23 cellular contexts compared by ENCODE assay signal in genomic region chr1:18225236-18225904, GRCh38.
"Had no signal": no experiment of that assay in that cellular context is flagged by ENCODE, and none has a peak within 500 bp of the region (broad histone marks: within the 10 kb centered on the region; RNA-seq: fewer than 3 reads in every experiment).

No MANE protein-coding gene starts in this region.

- DNase-seq: activated CD4-positive, alpha-beta T cell treated with anti-CD3 and anti-CD28 coated beads, Interleukin-2, amount 50 U/mL, for 4 hours; activated CD8-positive, alpha-beta memory T cell treated with anti-CD3 and anti-CD28 coated beads for 24 hours; activated CD8-positive, alpha-beta memory T cell treated with anti-CD3 and anti-CD28 coated beads, Interleukin-2, amount 50 U/mL, for 48 hours; activated naive CD4-positive, alpha-beta T cell treated with Interleukin-2 at 50 U/mL for 16 hours; activated naive CD8-positive, alpha-beta T cell treated with anti-CD3 and anti-CD28 coated beads for 36 hours; activated T-cell treated with anti-CD3 and anti-CD28 coated beads, Interleukin-2, amount 50 U/mL, for 4 hours; colonic mucosa; effector memory CD8-positive, alpha-beta T cell; foreskin melanocyte; immature natural killer cell; kidney glomerular epithelial cell; left lung; naive B cell; sigmoid colon; stimulated activated CD4-positive, alpha-beta T cell treated with anti-CD3 and anti-CD28 coated beads, Interleukin-15, amount 100 ng/mL, for 24 hours; stimulated activated CD4-positive, alpha-beta T cell treated with anti-CD3 and anti-CD28 coated beads, Interleukin-2, amount 100 ng/mL, for 48 hours; stimulated activated CD8-positive, alpha-beta memory T cell treated with anti-CD3 and anti-CD28 coated beads, Interleukin-4, amount 100 ng/mL, for 48 hours; stimulated activated naive B cell treated with anti-CD40 and anti-IgM and Interleukin-4, amounts not matched to agents 10 μg/mL and 1 μg/mL and 100 μg/mL, for 72 hours; transverse colon had no signal

- H3K9me3 Mint-ChIP-seq: activated naive CD8-positive, alpha-beta T cell treated with anti-CD3 and anti-CD28 coated beads for 36 hours; activated T-helper 2 cell treated with anti-CD3 and anti-CD28 coated beads, Interferon-gamma antibody, Interleukin-2, Interleukin-4, amounts not matched to agents 10 μg/mL and 5 μg/mL and 100 μg/mL, durations not matched to agents 14 hours and 24 hours and 36 hours; effector memory CD8-positive, alpha-beta T cell; WTC11 had no signal

- ATAC-seq: activated T-cell treated with anti-CD3 and anti-CD28 coated beads, Interleukin-2, amount 50 U/mL, for 4 hours; effector memory CD8-positive, alpha-beta T cell; esophagus mucosa; left lung; stimulated activated naive B cell treated with anti-CD40 and anti-IgM and Interleukin-4, amounts not matched to agents 10 μg/mL and 1 μg/mL and 100 μg/mL, for 72 hours; WTC11 had no signal

- H3K27ac Mint-ChIP-seq: activated naive CD8-positive, alpha-beta T cell treated with anti-CD3 and anti-CD28 coated beads for 36 hours; activated T-helper 2 cell treated with anti-CD3 and anti-CD28 coated beads, Interferon-gamma antibody, Interleukin-2, Interleukin-4, amounts not matched to agents 10 μg/mL and 5 μg/mL and 100 μg/mL, durations not matched to agents 14 hours and 24 hours and 36 hours; effector memory CD8-positive, alpha-beta T cell; immature natural killer cell; neural progenitor cell; stimulated activated naive B cell treated with anti-CD40 and anti-IgM and Interleukin-4, amounts not matched to agents 10 μg/mL and 1 μg/mL and 100 μg/mL, for 72 hours; WTC11 had no signal

- H3K36me3 Mint-ChIP-seq: activated naive CD8-positive, alpha-beta T cell treated with anti-CD3 and anti-CD28 coated beads for 36 hours; immature natural killer cell; naive B cell; neural progenitor cell; stimulated activated naive B cell treated with anti-CD40 and anti-IgM and Interleukin-4, amounts not matched to agents 10 μg/mL and 1 μg/mL and 100 μg/mL, for 72 hours had no signal

- H3K4me3 Mint-ChIP-seq: activated naive CD8-positive, alpha-beta T cell treated with anti-CD3 and anti-CD28 coated beads for 36 hours; activated T-cell treated with anti-CD3 and anti-CD28 coated beads, Interleukin-2, amount 50 U/mL, for 4 hours; effector memory CD8-positive, alpha-beta T cell; immature natural killer cell; naive B cell; neural progenitor cell; stimulated activated naive B cell treated with anti-CD40 and anti-IgM and Interleukin-4, amounts not matched to agents 10 μg/mL and 1 μg/mL and 100 μg/mL, for 72 hours; WTC11 had no signal

- H3K4me1 Mint-ChIP-seq: activated naive CD8-positive, alpha-beta T cell treated with anti-CD3 and anti-CD28 coated beads for 36 hours; immature natural killer cell; naive B cell; neural progenitor cell; stimulated activated naive B cell treated with anti-CD40 and anti-IgM and Interleukin-4, amounts not matched to agents 10 μg/mL and 1 μg/mL and 100 μg/mL, for 72 hours had no signal
